Comparison of ENCODE assay signal across 1 cellular context in genomic region chr9:129442791-129443511, GRCh38.
TF ChIP-seq lines count a peak whose summit lies in the region.

No MANE protein-coding gene starts in this region.

TF ChIP-seq in HepG2, 621 proteins besides CTCF, POLR2A, EP300 and RAD21 (continued from another document):
- no peak for TF ChIP-seq RERE (CRISPR knock-in tag; IDR thresholded peaks at IDR 0.05; ENCODE audit: low read depth)
- TF ChIP-seq ZNF552 (CRISPR knock-in tag; IDR thresholded peaks at IDR 0.05; ENCODE audit: borderline replicate concordance) = no peak
- peak; percentile 57; the same call in 1 of the 2 replicates for TF ChIP-seq SOX5 (CRISPR knock-in tag; IDR thresholded peaks at IDR 0.05; ENCODE audit: borderline replicate concordance)
- peak; percentile 53; the same call in 1 of the 2 replicates for TF ChIP-seq ZBTB7A (CRISPR knock-in tag; IDR thresholded peaks at IDR 0.05)
- 0 out of 2 replicates have a peak, but pooled peaks have one; percentile 35 for TF ChIP-seq TGIF2 (CRISPR knock-in tag; IDR thresholded peaks at IDR 0.05)
- peak; percentile 61; the same call in 1 of the 2 replicates for TF ChIP-seq ZNF576 (CRISPR knock-in tag; IDR thresholded peaks at IDR 0.05)
- TF ChIP-seq MNT (IDR thresholded peaks at IDR 0.05) = no peak
- peak; percentile 81 for TF ChIP-seq PATZ1 (CRISPR knock-in tag; IDR thresholded peaks at IDR 0.05)
- no peak for TF ChIP-seq ZBTB40 (IDR thresholded peaks at IDR 0.05)
- no peak for TF ChIP-seq ZBTB40 (CRISPR knock-in tag; IDR thresholded peaks at IDR 0.05)
- TF ChIP-seq ZNF841 (CRISPR knock-in tag; IDR thresholded peaks at IDR 0.05; ENCODE audit: borderline replicate concordance) = no peak
